10 cellular contexts compared by ENCODE assay signal in genomic region chr19:2529473-2529918, GRCh38. TPM values are rescaled to one million over a fixed set of nuclear protein-coding genes. Genes with fewer than 3 reads are reported as not detected.
DNase-seq lines count a peak whose midpoint lies in the region; ATAC-seq, FAIRE-seq and TF ChIP-seq lines count a peak whose summit lies in the region.
"Had no signal": no experiment of that assay in that cellular context is flagged by ENCODE, and none has a peak within 500 bp of the region (broad histone marks: within the 10 kb centered on the region; RNA-seq: fewer than 3 reads in every experiment).

No MANE protein-coding gene starts in this region.

- TF ChIP-seq POLR2A in GM12891 (IDR thresholded peaks at IDR 0.05; ENCODE audit: low read depth, low read length): no peak

- H3K4me2 ChIP-seq in osteoblast (ENCODE audit: insufficient read depth, low read length): peak overlapping the region; percentile 13

- peaks cover 34% of the 10 kb centered on the region for H3K4me1 ChIP-seq in osteoblast (ENCODE audit: insufficient read depth, low read length)

- H3K27me3 ChIP-seq in osteoblast (ENCODE audit: insufficient read depth, low read length): no peaks in the 10 kb centered on the region

- H2AFZ ChIP-seq in osteoblast (ENCODE audit: low read length): no peak overlapping the region

- H3K9me3 ChIP-seq in osteoblast (ENCODE audit: low read depth, low read length): no peaks in the 10 kb centered on the region

- FAIRE-seq in GM12891 (lab: Jason Lieb, UNC): no peak

- H3K27ac ChIP-seq in osteoblast (ENCODE audit: low read depth, low read length): peak overlapping the region; percentile 52

- TF ChIP-seq CTCF in cardiac fibroblast (IDR thresholded peaks at IDR 0.05; ENCODE audit: low read depth, low read length) (no peak), osteoblast (IDR thresholded peaks at IDR 0.05; ENCODE audit: extremely low read depth, low read depth, low read length) (no peak)

- no peaks in the 10 kb centered on the region for H4K20me1 ChIP-seq in osteoblast (ENCODE audit: insufficient read depth, low read length)

- H3K79me2 ChIP-seq in osteoblast (ENCODE audit: insufficient read depth, low read length): no peaks in the 10 kb centered on the region

- no peak overlapping the region for H3K4me3 ChIP-seq in cardiac fibroblast (replicated peaks in 1 of 2; ENCODE audit: low read depth in 2 of 2, low read length in 2 of 2)
- H3K4me3 ChIP-seq in osteoblast (ENCODE audit: insufficient read depth, low read length): no peak overlapping the region

- H3K36me3 ChIP-seq in osteoblast (ENCODE audit: insufficient read depth, low read length): no peaks in the 10 kb centered on the region

- no peak for ATAC-seq in HG02973 (IDR thresholded peaks at IDR 0.05; ENCODE audit: unreplicated experiment)
- ATAC-seq: stimulated activated naive CD8-positive, alpha-beta T cell treated with anti-CD3 and anti-CD28 coated beads, Interleukin-15, Interleukin-2, amounts not matched to agents 100 U/mL and 50 U/mL, for 24 hours had no signal

- DNase-seq in Daoy (ENCODE audit: low read depth) (peak; percentile 93), NCI-H2029 treated with DMSO at 0.1 percent for 48 hours (lab: John Stamatoyannopoulos, UW) (peak; percentile 84), cardiac fibroblast (ENCODE audit: low read depth in 2 of 2) (peak; percentile 77 to 100), osteoblast (ENCODE audit: insufficient read length, low spot score, missing footprints) (peak; percentile 94), AML-193 (lab: John Stamatoyannopoulos, UW) (no peak), GM12891 (ENCODE audit: insufficient read length, low spot score) (no peak)
- no peak for DNase-seq in activated effector memory CD4-positive, alpha-beta T cell treated with anti-CD3 and anti-CD28 coated beads, Interleukin-2, amount 50 U/mL, for 16 hours
- DNase-seq: stimulated activated naive CD8-positive, alpha-beta T cell treated with anti-CD3 and anti-CD28 coated beads, Interleukin-15, Interleukin-2, amounts not matched to agents 100 U/mL and 50 U/mL, for 24 hours had no signal

TF ChIP-seq in GM12891, 5 proteins besides CTCF, POLR2A, EP300 and RAD21:
- TF ChIP-seq POU2F2 (IDR thresholded peaks at IDR 0.05; ENCODE audit: low read depth, low read length): no peak

RNA-seq across cellular contexts. Expression of gene GADD45B, which starts 53.6 kb away (rescaled TPM):
- total RNA-seq in Daoy (2014; rRNA removed; shearing (Covaris generic)): 70.5 and 85.9 TPM in 2 replicates
- 41.8 and 46.3 TPM in 2 replicates for total RNA-seq in osteoblast
- polyA plus RNA-seq in GM12891 (2012; ENCODE audit: low read depth, missing spikeins): 138 TPM
- polyA plus RNA-seq: neural cell had no signal

Comparison
In these comparisons a context has a peak if more than half of its experiments do, and no peak if none do; other contexts are left out.
1. DNase-seq: peak in Daoy (single experiment), NCI-H2029 treated with DMSO at 0.1 percent for 48 hours (single experiment), cardiac fibroblast (2 of 2) and osteoblast (single experiment); none in activated effector memory CD4-positive, alpha-beta T cell treated with anti-CD3 and anti-CD28 coated beads, Interleukin-2, amount 50 U/mL, for 16 hours (single experiment), AML-193 (0 of 2) and GM12891 (single experiment).